In the genomic region with DNA sequence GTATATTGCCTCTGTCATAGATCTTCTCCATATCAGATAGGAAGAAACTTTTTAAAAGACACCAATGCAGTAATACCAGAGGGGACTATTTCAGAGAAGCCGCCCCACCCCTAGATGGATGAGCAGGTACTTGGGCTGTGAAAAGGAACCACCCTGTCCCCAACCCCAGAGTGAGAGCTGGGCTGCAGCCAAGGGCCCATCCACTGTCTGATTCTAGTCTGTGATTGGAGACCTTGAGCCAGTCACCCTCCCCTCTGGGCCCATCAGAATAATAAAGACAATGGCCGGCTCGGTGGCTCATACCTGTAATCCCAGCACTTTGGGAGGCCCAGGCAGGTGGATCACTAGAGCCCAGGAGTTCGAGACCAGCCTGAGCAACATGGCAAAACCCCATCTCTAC, we compare ENCODE assay signal across 31 cellular contexts. TPM values are rescaled to one million over a fixed set of nuclear protein-coding genes. Genes with fewer than 3 reads are reported as not detected.
"Had no signal": no experiment of that assay in that cellular context is flagged by ENCODE, and none has a peak within 500 bp of the region (broad histone marks: within the 10 kb centered on the region; RNA-seq: fewer than 3 reads in every experiment).

No MANE protein-coding gene starts in this region.

- ATAC-seq: effector memory CD8-positive, alpha-beta T cell; esophagus mucosa; gastrocnemius medialis; heart right ventricle; left cardiac atrium; left lung; left ventricle myocardium superior; lower lobe of right lung; mucosa of descending colon had no signal

- H3K27me3 ChIP-seq: colonic mucosa, gastrocnemius medialis, heart right ventricle had no signal

- H3K4me3 Mint-ChIP-seq: dendritic cell treated with granulocyte-macrophage colony-stimulating factor and Interleukin-4, amounts not matched to agents 40 ng/mL and 50 ng/mL, for 4 days; effector memory CD8-positive, alpha-beta T cell; endodermal cell; mesothelial cell of epicardium had no signal

- H3K4me1 Mint-ChIP-seq: mesothelial cell of epicardium had no signal

- H3K36me3 Mint-ChIP-seq: mesothelial cell of epicardium had no signal

- H3K4me3 ChIP-seq: colonic mucosa, esophagus squamous epithelium, gastrocnemius medialis, heart right ventricle, left lung, lower lobe of right lung, mucosa of descending colon had no signal

- H3K36me3 ChIP-seq: colonic mucosa, esophagus squamous epithelium, gastrocnemius medialis, heart right ventricle, left lung, lower lobe of right lung had no signal

- H3K27ac ChIP-seq: colonic mucosa, epithelial cell of prostate, esophagus squamous epithelium, gastrocnemius medialis, heart right ventricle, left lung, lower lobe of right lung had no signal

- H3K4me1 ChIP-seq: colonic mucosa, gastrocnemius medialis had no signal

- H3K27ac Mint-ChIP-seq: dendritic cell treated with granulocyte-macrophage colony-stimulating factor and Interleukin-4, amounts not matched to agents 40 ng/mL and 50 ng/mL, for 4 days; effector memory CD8-positive, alpha-beta T cell; endodermal cell; mesothelial cell of epicardium had no signal

- DNase-seq: colonic mucosa; cortex of kidney; effector CD8-positive, alpha-beta T cell; effector memory CD8-positive, alpha-beta T cell; erythroblast; esophagus squamous epithelium; foreskin fibroblast; foreskin melanocyte; gastrocnemius medialis; glutamatergic neuron; heart right ventricle; hippocampal formation; left cardiac atrium; left lung; left ventricle myocardium superior; lower lobe of right lung; mesenchymal stem cell; mucosa of descending colon had no signal

- H3K9me3 Mint-ChIP-seq: dendritic cell treated with granulocyte-macrophage colony-stimulating factor and Interleukin-4, amounts not matched to agents 40 ng/mL and 50 ng/mL, for 4 days; effector memory CD8-positive, alpha-beta T cell; endodermal cell; mesothelial cell of epicardium had no signal

RNA-seq across cellular contexts. Expression of a gene that starts 5.0 kb away (rescaled TPM):
- total RNA-seq: colonic mucosa, dermis microvascular lymphatic vessel endothelial cell, esophagus mucosa, esophagus squamous epithelium, gastrocnemius medialis, glomerular endothelial cell, heart right ventricle, kidney epithelial cell, left cardiac atrium, left lung, left ventricle myocardium superior, lower leg skin, lower lobe of right lung, lung microvascular endothelial cell, mesenteric fat pad, mesothelial cell of epicardium, mucosa of descending colon, myocyte had no signal
- polyA plus RNA-seq: heart right ventricle, keratinocyte had no signal

RNA-seq across cellular contexts. Expression of a gene that starts 21.2 kb away (rescaled TPM):
- total RNA-seq: colonic mucosa, dermis microvascular lymphatic vessel endothelial cell, endodermal cell, esophagus squamous epithelium, gastrocnemius medialis, glomerular endothelial cell, kidney epithelial cell, left cardiac atrium, left lung, left ventricle myocardium superior, lower lobe of right lung, lung microvascular endothelial cell, mesenteric fat pad, mesothelial cell of epicardium, mucosa of descending colon, myocyte had no signal
